ENCODE assay signal across 8 cellular contexts in the genomic region with DNA sequence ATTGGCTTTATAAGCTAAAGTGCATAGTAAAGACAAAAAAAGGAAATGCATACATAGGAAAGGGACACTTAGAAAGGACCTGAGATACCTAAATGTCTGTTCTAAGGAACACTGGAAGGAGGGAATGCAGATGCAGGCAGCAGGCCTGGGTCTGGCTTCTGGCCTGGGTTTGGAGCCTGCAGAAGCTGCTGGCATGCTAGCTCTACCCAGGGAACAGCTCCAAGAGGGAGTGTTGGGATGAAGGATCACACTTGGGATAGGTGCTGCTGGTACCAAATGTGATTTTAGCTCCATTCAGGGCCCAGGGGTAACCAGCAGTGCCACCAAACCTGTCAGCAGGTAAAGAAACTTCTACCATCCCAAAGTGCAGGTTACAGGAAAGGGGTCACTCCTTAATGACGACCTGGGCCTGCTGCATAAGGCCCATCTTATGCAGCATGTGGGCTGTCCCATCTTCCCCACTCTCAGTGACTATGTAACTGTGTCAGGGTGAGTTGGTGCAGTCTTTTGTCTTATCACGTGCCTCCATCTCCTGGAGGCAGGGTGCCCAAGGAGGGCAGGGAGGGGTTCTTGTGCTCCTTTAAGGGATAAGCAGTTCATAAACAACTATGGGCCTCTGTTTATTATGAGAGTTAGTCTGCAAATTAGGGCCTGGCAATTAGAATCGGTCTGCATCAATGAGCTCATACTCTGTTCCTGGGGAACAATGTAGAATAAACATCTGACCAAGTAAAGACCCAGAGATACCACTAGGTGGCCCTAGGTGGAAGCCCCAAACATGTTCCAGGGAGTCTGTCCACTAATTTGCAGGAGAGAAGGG. TPM values are rescaled to one million over a fixed set of nuclear protein-coding genes. Genes with fewer than 3 reads are reported as not detected.
A peak's percentile ranks its signal among the peaks of the same experiment; 100 is the strongest.
DNase-seq lines count a peak whose midpoint lies in the region; ATAC-seq and TF ChIP-seq lines count a peak whose summit lies in the region.

No MANE protein-coding gene starts in this region.

- H3K36me3 ChIP-seq in naive thymus-derived CD4-positive, alpha-beta T cell (ENCODE audit: control insufficient read depth in 2 of 3, insufficient read depth in 3 of 3, low read length in 3 of 3) = peaks cover 38 to 97% (median 53%) of the 10 kb centered on the region in 3 experiments

- peak; percentile 77 for ATAC-seq in naive thymus-derived CD4-positive, alpha-beta T cell

- H3K4me1 ChIP-seq in naive thymus-derived CD4-positive, alpha-beta T cell (ENCODE audit: control insufficient read depth in 2 of 2, insufficient read depth in 2 of 2, low read length in 2 of 2) = peaks cover 0 to 6% of the 10 kb centered on the region in 2 donors

- TF ChIP-seq CTCF in LNCaP clone FGC (IDR thresholded peaks at IDR 0.05; ENCODE audit: control insufficient read depth, extremely low read depth, insufficient read depth) = peak; percentile 67

- no peak for TF ChIP-seq POLR2A in erythroblast (IDR thresholded peaks at IDR 0.05; ENCODE audit: low read length)

- intact Hi-C loops in activated naive CD4-positive, alpha-beta T cell treated with anti-CD3 and anti-CD28 coated beads for 36 hours (cut with micrococcal nuclease) = loop anchor here (1.0 to 2.0 kb wide), 2 partner anchors 31 to 77 kb away; no protein-coding TSS in a partner anchor
- intact Hi-C loops in naive thymus-derived CD4-positive, alpha-beta T cell (cut with micrococcal nuclease) = loop anchor here (1.0 kb wide), 2 partner anchors 30 to 77 kb away; no protein-coding TSS in a partner anchor

- peaks cover 4% of the 10 kb centered on the region for H3K4me1 Mint-ChIP-seq in activated naive CD4-positive, alpha-beta T cell treated with anti-CD3 and anti-CD28 coated beads for 36 hours (ENCODE audit: low read depth)
- peaks cover 4 to 13% (median 5%) of the 10 kb centered on the region in 7 donors for H3K4me1 Mint-ChIP-seq in naive thymus-derived CD4-positive, alpha-beta T cell

- H3K27ac ChIP-seq in naive thymus-derived CD4-positive, alpha-beta T cell (ENCODE audit: low read depth, low read length) = peak overlapping the region; percentile 18

- no peaks in the 10 kb centered on the region for H3K27me3 ChIP-seq in naive thymus-derived CD4-positive, alpha-beta T cell (ENCODE audit: control insufficient read depth in 2 of 2, insufficient read depth in 2 of 2, low read length in 2 of 2)

- CTCF ChIA-PET in activated naive CD4-positive, alpha-beta T cell treated with anti-CD3 and anti-CD28 coated beads for 36 hours (lab: Charles Lee) = interaction anchor here (0.5 to 4.3 kb wide), 18 partner anchors 8 to 624 kb away, joined by 3 to 16 read pairs (median 4); no protein-coding TSS in a partner anchor
- CTCF ChIA-PET in naive thymus-derived CD4-positive, alpha-beta T cell (lab: Charles Lee) = interaction anchor here (0.8 to 1.4 kb wide), 5 partner anchors 8 to 275 kb away, joined by 3 to 8 read pairs (median 4); no protein-coding TSS in a partner anchor

- peaks cover 29% of the 10 kb centered on the region for H3K36me3 Mint-ChIP-seq in activated naive CD4-positive, alpha-beta T cell treated with anti-CD3 and anti-CD28 coated beads for 36 hours (ENCODE audit: low read depth)
- H3K36me3 Mint-ChIP-seq in naive thymus-derived CD4-positive, alpha-beta T cell = peaks cover 5 to 47% (median 20%) of the 10 kb centered on the region in 5 donors

- peak overlapping the region; percentile 58 for H3K27ac Mint-ChIP-seq in activated naive CD4-positive, alpha-beta T cell treated with anti-CD3 and anti-CD28 coated beads for 36 hours
- peak overlapping the region in 8 of 9 donors; percentile 1 to 84 (median 62) for H3K27ac Mint-ChIP-seq in naive thymus-derived CD4-positive, alpha-beta T cell

- H3K4me3 Mint-ChIP-seq in activated naive CD4-positive, alpha-beta T cell treated with anti-CD3 and anti-CD28 coated beads for 36 hours = no peak overlapping the region
- no peak overlapping the region for H3K4me3 Mint-ChIP-seq in naive thymus-derived CD4-positive, alpha-beta T cell

- no peaks in the 10 kb centered on the region for H3K27me3 Mint-ChIP-seq in activated naive CD4-positive, alpha-beta T cell treated with anti-CD3 and anti-CD28 coated beads for 36 hours (ENCODE audit: low read depth)
- no peaks in the 10 kb centered on the region for H3K27me3 Mint-ChIP-seq in naive thymus-derived CD4-positive, alpha-beta T cell

- peak; percentile 48 for DNase-seq in activated naive CD4-positive, alpha-beta T cell treated with anti-CD3 and anti-CD28 coated beads for 36 hours
- no peak for DNase-seq in activated naive CD4-positive, alpha-beta T cell (lab: John Stamatoyannopoulos, UW)
- DNase-seq in LNCaP clone FGC (ENCODE audit: low read depth) = peak; percentile 2
- DNase-seq in SW480 (ENCODE audit: low spot score) = peak; percentile 66
- peak; percentile 71 to 77 for DNase-seq in erythroblast (lab: John Stamatoyannopoulos, UW)
- peak in 5 of 9 donors; percentile 17 to 37 (median 20) for DNase-seq in naive thymus-derived CD4-positive, alpha-beta T cell
- no peak for DNase-seq in GF-D8 (lab: John Stamatoyannopoulos, UW)
- DNase-seq in KG1 (lab: John Stamatoyannopoulos, UW) = no peak

- H3K4me3 ChIP-seq in LNCaP clone FGC (ENCODE audit: low read depth, low read length) = no peak overlapping the region
- no peak overlapping the region for H3K4me3 ChIP-seq in naive thymus-derived CD4-positive, alpha-beta T cell (ENCODE audit: low read length)

- no peaks in the 10 kb centered on the region for H3K9me3 ChIP-seq in naive thymus-derived CD4-positive, alpha-beta T cell (ENCODE audit: control insufficient read depth in 2 of 3, low read length in 3 of 3)

- POLR2A ChIA-PET in naive thymus-derived CD4-positive, alpha-beta T cell (lab: Charles Lee) = interaction anchor here (1.1 to 1.3 kb wide), 2 partner anchors 9 to 33 kb away, joined by 3 to 4 read pairs; no protein-coding TSS in a partner anchor

- no peaks in the 10 kb centered on the region for H3K9me3 Mint-ChIP-seq in activated naive CD4-positive, alpha-beta T cell treated with anti-CD3 and anti-CD28 coated beads for 36 hours
- H3K9me3 Mint-ChIP-seq in naive thymus-derived CD4-positive, alpha-beta T cell = no peaks in the 10 kb centered on the region

RNA-seq across cellular contexts. Expression of a gene that starts 26.9 kb away (rescaled TPM):
- 10 to 100 TPM; 40.6 to 41.2 TPM for total RNA-seq in activated naive CD4-positive, alpha-beta T cell treated with anti-CD3 and anti-CD28 coated beads for 36 hours
- 10 to 100 TPM; 43.4 to 94.1 (median 65.7) TPM for total RNA-seq in naive thymus-derived CD4-positive, alpha-beta T cell
- polyA plus RNA-seq in naive thymus-derived CD4-positive, alpha-beta T cell = 10 to 100 TPM; 35.6 to 67.6 TPM

RNA-seq across cellular contexts. Expression of a gene that starts 31.7 kb away (rescaled TPM):
- 10 to 100 TPM; 18.2 to 19.0 TPM for total RNA-seq in activated naive CD4-positive, alpha-beta T cell treated with anti-CD3 and anti-CD28 coated beads for 36 hours
- total RNA-seq in naive thymus-derived CD4-positive, alpha-beta T cell = 10 to 100 TPM; 45.0 to 83.7 (median 62.2) TPM
- polyA plus RNA-seq in naive thymus-derived CD4-positive, alpha-beta T cell = 10 to 100 TPM; 34.5 to 79.5 TPM

RNA-seq across cellular contexts. Expression of a gene that starts 58.0 kb away (rescaled TPM):
- total RNA-seq in activated naive CD4-positive, alpha-beta T cell treated with anti-CD3 and anti-CD28 coated beads for 36 hours = 10 to 100 TPM; 50.6 to 54.4 TPM
- 10 to 100 TPM; 42.8 to 56.3 (median 48.7) TPM for total RNA-seq in naive thymus-derived CD4-positive, alpha-beta T cell
- 10 to 100 TPM; 35.8 to 42.8 TPM for polyA plus RNA-seq in naive thymus-derived CD4-positive, alpha-beta T cell

Comparison
In these comparisons a context has a peak if more than half of its experiments do, and no peak if none do; other contexts are left out.
1. DNase-seq: peak in activated naive CD4-positive, alpha-beta T cell treated with anti-CD3 and anti-CD28 coated beads for 36 hours (single experiment), LNCaP clone FGC (single experiment), SW480 (single experiment), erythroblast (2 of 2) and naive thymus-derived CD4-positive, alpha-beta T cell (5 of 9); none in activated naive CD4-positive, alpha-beta T cell (0 of 4), GF-D8 (single experiment) and KG1 (single experiment).